ENCODE assay signal across 32 cellular contexts in the genomic region with DNA sequence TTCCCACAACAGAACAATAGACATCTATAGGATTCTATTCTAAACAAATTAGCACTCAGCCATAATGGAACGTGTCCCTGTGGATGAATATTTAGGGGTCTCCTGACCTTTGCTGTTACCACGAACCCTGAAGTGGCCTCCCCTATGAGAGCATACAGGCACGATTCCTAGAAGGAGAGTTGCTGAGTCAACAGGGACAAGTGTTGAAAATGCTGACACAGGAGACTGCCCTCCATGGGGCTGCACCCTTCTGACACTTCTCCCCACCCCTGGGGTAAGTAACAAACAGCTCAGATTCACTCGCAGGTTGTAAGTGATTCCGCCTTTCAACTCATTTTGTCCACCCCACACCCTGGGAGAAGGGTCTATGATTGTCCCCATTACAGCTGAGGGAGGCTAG.
"Had no signal": no experiment of that assay in that cellular context is flagged by ENCODE, and none has a peak within 500 bp of the region (broad histone marks: within the 10 kb centered on the region; RNA-seq: fewer than 3 reads in every experiment).

No MANE protein-coding gene starts in this region.

- FAIRE-seq: colon had no signal

- H3K9me3 ChIP-seq: adrenal gland, body of pancreas, esophagus muscularis mucosa, gastrocnemius medialis had no signal

- H3K4me1 ChIP-seq: adrenal gland, body of pancreas, esophagus muscularis mucosa, foreskin keratinocyte, gastrocnemius medialis, heart right ventricle had no signal

- H3K4me3 ChIP-seq: adrenal gland, body of pancreas, esophagus muscularis mucosa, gastrocnemius medialis, heart right ventricle, hepatocyte had no signal

- H3K27ac Mint-ChIP-seq: activated CD4-positive, alpha-beta T cell treated with anti-CD3 and anti-CD28 coated beads for 36 hours; activated CD8-positive, alpha-beta T cell treated with anti-CD3 and anti-CD28 coated beads for 36 hours; activated naive CD8-positive, alpha-beta T cell treated with anti-CD3 and anti-CD28 coated beads for 36 hours; activated naive CD8-positive, alpha-beta T cell treated with anti-CD3 and anti-CD28 coated beads, Interleukin-2, amount 50 U/mL, for 24 hours; activated T-helper 17 cell treated with anti-CD3 and anti-CD28 coated beads, Interleukin-2, amount 50 U/mL, for 72 hours; effector memory CD8-positive, alpha-beta T cell had no signal

- ATAC-seq: activated CD4-positive, alpha-beta T cell treated with anti-CD3 and anti-CD28 coated beads for 36 hours; activated CD8-positive, alpha-beta T cell treated with anti-CD3 and anti-CD28 coated beads for 36 hours; activated naive CD8-positive, alpha-beta T cell treated with anti-CD3 and anti-CD28 coated beads, Interleukin-2, amount 50 U/mL, for 24 hours; activated T-cell treated with anti-CD3 and anti-CD28 coated beads, Interleukin-2, amount 50 U/mL, for 4 hours; activated T-helper 17 cell treated with anti-CD3 and anti-CD28 coated beads, Interleukin-2, amount 50 U/mL, for 72 hours; body of pancreas; effector memory CD8-positive, alpha-beta T cell; foreskin keratinocyte; gastrocnemius medialis; heart right ventricle had no signal

- H3K27ac ChIP-seq: adrenal gland, body of pancreas, esophagus muscularis mucosa, foreskin keratinocyte, gastrocnemius medialis, heart right ventricle, hepatocyte had no signal

- H3K27me3 ChIP-seq: body of pancreas, foreskin keratinocyte, hepatocyte had no signal

- H2AFZ ChIP-seq: hepatocyte had no signal

- H3K36me3 ChIP-seq: adrenal gland, esophagus muscularis mucosa, gastrocnemius medialis, heart right ventricle had no signal

- DNase-seq: activated CD4-positive, alpha-beta T cell treated with anti-CD3 and anti-CD28 coated beads for 36 hours; activated CD4-positive, alpha-beta T cell treated with anti-CD3 and anti-CD28 coated beads, Interleukin-2, amount 50 U/mL, for 1 hour; activated CD4-positive, alpha-beta T cell treated with anti-CD3 and anti-CD28 coated beads, Interleukin-2, amount 50 U/mL, for 48 hours; activated CD4-positive, CD25-positive, alpha-beta regulatory T cell; activated CD4-positive, CD25-positive, alpha-beta regulatory T cell treated with anti-CD3 and anti-CD28 coated beads, Interleukin-2, amount 50 U/mL, for 72 hours; activated CD8-positive, alpha-beta memory T cell treated with anti-CD3 and anti-CD28 coated beads for 24 hours; activated CD8-positive, alpha-beta T cell treated with anti-CD3 and anti-CD28 coated beads for 36 hours; activated effector memory CD4-positive, alpha-beta T cell treated with Interleukin-2 at 50 U/mL for 16 hours; activated gamma-delta T cell treated with Interleukin-2 at 50 U/mL for 16 hours; activated naive CD4-positive, alpha-beta T cell treated with anti-CD3 and anti-CD28 coated beads, Interleukin-2, amount 50 U/mL, for 16 hours; activated naive CD4-positive, alpha-beta T cell treated with Interleukin-2 at 50 U/mL for 16 hours; activated naive CD8-positive, alpha-beta T cell treated with anti-CD3 and anti-CD28 coated beads for 36 hours; activated naive CD8-positive, alpha-beta T cell treated with anti-CD3 and anti-CD28 coated beads, Interleukin-2, amount 50 U/mL, for 24 hours; activated T-cell treated with anti-CD3 and anti-CD28 coated beads, Interleukin-2, amount 50 U/mL, for 4 hours; adrenal gland; amygdala; aorta; body of pancreas; caudate nucleus; cortex of kidney; dermis blood vessel endothelial cell; effector CD4-positive, alpha-beta T cell; effector memory CD8-positive, alpha-beta T cell; erythroblast; foreskin keratinocyte; gastrocnemius medialis; heart right ventricle; T-helper 2 cell had no signal

- H3K4me2 ChIP-seq: hepatocyte had no signal

- H3K79me2 ChIP-seq: hepatocyte had no signal

- H3K4me3 Mint-ChIP-seq: activated CD4-positive, alpha-beta T cell treated with anti-CD3 and anti-CD28 coated beads for 36 hours; activated CD8-positive, alpha-beta T cell treated with anti-CD3 and anti-CD28 coated beads for 36 hours; activated naive CD8-positive, alpha-beta T cell treated with anti-CD3 and anti-CD28 coated beads for 36 hours; activated naive CD8-positive, alpha-beta T cell treated with anti-CD3 and anti-CD28 coated beads, Interleukin-2, amount 50 U/mL, for 24 hours; activated T-cell treated with anti-CD3 and anti-CD28 coated beads, Interleukin-2, amount 50 U/mL, for 4 hours; activated T-helper 17 cell treated with anti-CD3 and anti-CD28 coated beads, Interleukin-2, amount 50 U/mL, for 72 hours; effector memory CD8-positive, alpha-beta T cell had no signal

- H3K4me1 Mint-ChIP-seq: activated CD4-positive, alpha-beta T cell treated with anti-CD3 and anti-CD28 coated beads for 36 hours; activated T-helper 17 cell treated with anti-CD3 and anti-CD28 coated beads, Interleukin-2, amount 50 U/mL, for 72 hours had no signal
